2 cellular contexts compared by ENCODE assay signal in the genomic region with DNA sequence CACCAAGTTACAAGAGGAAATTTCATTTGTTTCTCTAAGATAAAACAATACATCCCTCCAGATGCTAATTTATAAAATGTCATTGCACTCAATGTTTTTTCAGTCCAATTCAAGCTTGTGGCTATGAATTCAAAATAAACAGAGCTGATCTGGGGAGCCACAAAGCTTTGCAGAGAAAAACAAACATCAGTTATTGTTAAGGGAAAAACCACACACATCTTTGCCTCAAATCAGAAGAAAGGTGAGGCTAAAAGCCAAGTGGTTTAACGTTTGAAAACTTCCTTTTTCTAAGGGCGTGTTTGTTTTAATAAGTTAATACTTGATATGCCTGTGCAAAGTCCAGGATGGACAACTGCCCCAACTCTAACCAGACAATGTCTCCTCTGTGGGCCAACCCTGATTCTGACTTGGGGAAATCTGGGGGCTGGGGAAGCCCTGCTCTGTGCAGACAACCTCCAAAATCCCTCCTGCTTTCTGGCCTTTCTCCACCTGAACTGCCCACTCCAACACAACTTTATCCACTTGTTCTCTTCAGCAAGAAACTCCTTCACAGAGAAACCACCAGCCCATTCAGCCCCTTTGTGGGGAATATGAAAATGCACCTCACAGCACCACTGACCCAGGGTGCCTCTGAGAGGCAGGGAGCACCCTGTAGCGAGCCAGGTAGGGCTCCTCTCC.
TF ChIP-seq lines count a peak whose summit lies in the region.

No MANE protein-coding gene starts in this region.

TF ChIP-seq in HCT116, 20 proteins besides CTCF, POLR2A, EP300 and RAD21 (continued from another document):
- TF ChIP-seq TCF7L2 (IDR thresholded peaks at IDR 0.05; ENCODE audit: borderline replicate concordance, extremely low read depth, insufficient read depth, insufficient read length): no peak
- no peak for TF ChIP-seq YY1 (IDR thresholded peaks at IDR 0.05; ENCODE audit: extremely low read depth, insufficient replicate concordance, low read depth, low read length)

TF ChIP-seq in SK-N-SH, 30 proteins besides CTCF, POLR2A, EP300 and RAD21:
- TF ChIP-seq, protein P1, sequence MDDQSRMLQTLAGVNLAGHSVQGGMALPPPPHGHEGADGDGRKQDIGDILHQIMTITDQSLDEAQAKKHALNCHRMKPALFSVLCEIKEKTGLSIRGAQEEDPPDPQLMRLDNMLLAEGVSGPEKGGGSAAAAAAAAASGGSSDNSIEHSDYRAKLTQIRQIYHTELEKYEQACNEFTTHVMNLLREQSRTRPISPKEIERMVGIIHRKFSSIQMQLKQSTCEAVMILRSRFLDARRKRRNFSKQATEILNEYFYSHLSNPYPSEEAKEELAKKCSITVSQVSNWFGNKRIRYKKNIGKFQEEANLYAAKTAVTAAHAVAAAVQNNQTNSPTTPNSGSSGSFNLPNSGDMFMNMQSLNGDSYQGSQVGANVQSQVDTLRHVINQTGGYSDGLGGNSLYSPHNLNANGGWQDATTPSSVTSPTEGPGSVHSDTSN (IDR thresholded peaks at IDR 0.05): no peak
- TF ChIP-seq FOXM1 (IDR thresholded peaks at IDR 0.05; ENCODE audit: low read depth) (no peak), USF2 (IDR thresholded peaks at IDR 0.05; ENCODE audit: borderline replicate concordance, low read depth, low read length) (no peak), YY1 (IDR thresholded peaks at IDR 0.05; ENCODE audit: low read depth) (no peak), CHD2 (IDR thresholded peaks at IDR 0.05; ENCODE audit: low read length, partially characterized antibody) (no peak), REST (IDR thresholded peaks at IDR 0.05; ENCODE audit: low read depth, low read length) (no peak), POLR2AphosphoS5 (IDR thresholded peaks at IDR 0.05; ENCODE audit: low read depth, low read length) (no peak), TAF1 (IDR thresholded peaks at IDR 0.05; ENCODE audit: borderline replicate concordance, low read depth, low read length) (no peak)
- TF ChIP-seq, protein P2, sequence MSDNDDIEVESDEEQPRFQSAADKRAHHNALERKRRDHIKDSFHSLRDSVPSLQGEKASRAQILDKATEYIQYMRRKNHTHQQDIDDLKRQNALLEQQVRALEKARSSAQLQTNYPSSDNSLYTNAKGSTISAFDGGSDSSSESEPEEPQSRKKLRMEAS (IDR thresholded peaks at IDR 0.05; ENCODE audit: low read depth): no peak
